In the genomic region with DNA sequence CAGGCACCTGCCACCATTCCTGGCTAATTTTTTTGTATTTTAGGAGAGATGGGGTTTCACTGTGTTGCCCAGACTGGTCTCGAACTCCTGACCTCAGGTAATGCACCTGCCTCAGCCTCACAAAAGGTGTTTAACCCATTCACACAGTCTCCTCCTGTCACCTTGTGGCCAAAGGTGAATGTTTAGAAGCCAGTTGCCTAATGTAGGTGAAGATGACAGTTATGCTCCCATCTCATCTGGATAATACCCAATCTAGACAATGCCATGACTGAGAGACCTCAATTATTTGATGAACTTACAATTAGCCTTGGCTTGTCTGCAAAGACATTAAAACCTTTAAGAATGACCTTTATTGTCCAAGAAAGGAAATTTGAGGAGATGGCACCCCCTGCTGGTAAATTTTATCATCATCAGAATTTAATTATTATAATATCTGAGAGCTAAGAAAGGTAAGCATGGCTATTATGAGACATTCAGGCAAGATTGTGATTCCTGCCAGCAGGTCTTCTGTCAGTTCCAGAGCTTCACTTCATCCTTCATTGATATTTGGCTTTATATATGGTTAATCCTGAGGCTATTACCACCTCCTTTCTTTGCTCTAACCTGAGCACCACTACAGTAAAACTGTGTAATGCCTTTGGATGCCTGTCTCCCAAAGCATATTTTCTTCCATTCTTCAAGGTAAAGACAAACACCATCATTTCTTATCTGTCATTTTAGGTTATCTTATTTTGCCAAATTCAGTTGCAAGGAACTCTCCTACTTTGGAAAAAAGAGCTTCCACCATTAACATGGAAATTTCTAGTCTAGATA, we compare ENCODE assay signal across 8 cellular contexts.
DNase-seq lines count a peak whose midpoint lies in the region; ATAC-seq, FAIRE-seq and TF ChIP-seq lines count a peak whose summit lies in the region.

No MANE protein-coding gene starts in this region.

- H3K4me3 ChIP-seq in CD8-positive, alpha-beta T cell (ENCODE audit: low read depth, low read length), result no peak overlapping the region
- H3K4me3 ChIP-seq in HepG2 (replicated peaks in 1 of 3; ENCODE audit: insufficient read depth in 1 of 3, low read depth in 2 of 3, low read length in 3 of 3) (no peak overlapping the region), uterus (no peak overlapping the region)

- H3K27me3 ChIP-seq in CD8-positive, alpha-beta T cell (ENCODE audit: insufficient read depth, low read length), result no peaks in the 10 kb centered on the region
- no peaks in the 10 kb centered on the region for H3K27me3 ChIP-seq in HepG2 (ENCODE audit: control insufficient read depth in 1 of 2, insufficient read depth in 2 of 2, low read length in 2 of 2)
- H3K27me3 ChIP-seq in uterus, result peaks cover 0 to 4% of the 10 kb centered on the region in 2 donors

- H3K27me3 Mint-ChIP-seq in CD8-positive, alpha-beta T cell (ENCODE audit: low read depth), result peaks cover 23% of the 10 kb centered on the region
- peaks cover 25% of the 10 kb centered on the region for H3K27me3 Mint-ChIP-seq in MCF 10A (ENCODE audit: insufficient read depth, unreplicated experiment)

- H3K9me3 ChIP-seq in CD8-positive, alpha-beta T cell (ENCODE audit: low read length), result no peaks in the 10 kb centered on the region
- H3K9me3 ChIP-seq in HepG2 (ENCODE audit: low read length) (no peaks in the 10 kb centered on the region), uterus (no peaks in the 10 kb centered on the region)

- peak in 2 of 7 experiments; percentile 1 to 29 for DNase-seq in CD8-positive, alpha-beta T cell
- DNase-seq in GM13976 (ENCODE audit: low spot score), result peak; percentile 25
- peak; percentile 45 for DNase-seq in NCI-H2196 (lab: John Stamatoyannopoulos, UW; ENCODE audit: unreplicated experiment)
- peak; percentile 65 for DNase-seq in MCF 10A (ENCODE audit: unreplicated experiment)
- peak; percentile 73 for DNase-seq in HepG2 (ENCODE audit: low spot score)
- no peak for DNase-seq in uterus
- DNase-seq in NCI-H1048 (lab: John Stamatoyannopoulos, UW), result no peak

- H3K4me3 Mint-ChIP-seq in CD8-positive, alpha-beta T cell, result no peak overlapping the region
- no peak overlapping the region for H3K4me3 Mint-ChIP-seq in MCF 10A (ENCODE audit: unreplicated experiment)

- no peak overlapping the region for H3K27ac Mint-ChIP-seq in CD8-positive, alpha-beta T cell
- H3K27ac Mint-ChIP-seq in MCF 10A (ENCODE audit: low read depth, unreplicated experiment), result no peak overlapping the region

- CTCF ChIA-PET in CD8-positive, alpha-beta T cell (lab: Charles Lee), result interaction anchor here (0.7 to 3.8 kb wide), 22 partner anchors 9 to 1313 kb away, joined by 3 to 143 read pairs (median 4); no protein-coding TSS in a partner anchor
- CTCF ChIA-PET in MCF 10A (lab: Yijun Ruan, JAX), result interaction anchor here (0.6 to 10.1 kb wide), 60 partner anchors 8 to 1704 kb away, joined by 3 to 455 read pairs (median 4); a partner anchor contains a TSS
- CTCF ChIA-PET in HepG2 (lab: Yijun Ruan, JAX; ENCODE audit: low intra/inter-chr PET ratio, low total read pairs), result interaction anchor here (1.0 to 7.7 kb wide), 6 partner anchors 245 to 505 kb away, joined by 3 to 272 read pairs (median 14); a partner anchor contains a TSS

- peak; percentile 62 for TF ChIP-seq CTCF in CD8-positive, alpha-beta T cell (IDR thresholded peaks at IDR 0.05)
- TF ChIP-seq CTCF in GM13976 (IDR thresholded peaks at IDR 0.05; ENCODE audit: borderline replicate concordance, control extremely low read depth, extremely low read depth, insufficient read depth, missing control alignments) (peak; percentile 14), MCF 10A (IDR thresholded peaks at IDR 0.05; ENCODE audit: unreplicated experiment) (peak; percentile 85), HepG2 (CRISPR knock-in tag; IDR thresholded peaks at IDR 0.05) (peak; percentile 97), uterus (IDR thresholded peaks at IDR 0.05) (peak; percentile 27 to 74 (median 69))

- in situ Hi-C loops in GM13976 (cut with MboI; ENCODE audit: low sequenced_read_pairs, unreplicated experiment) (loop anchor here (10.0 kb wide), 1 partner anchor 290 kb away; no protein-coding TSS in a partner anchor), HepG2 (cut with HindIII; ENCODE audit: extremely low pct_ligation_motif_present, low pct_unique_long_range_greater_than_20kb) (no loop called here)

- BruUV-seq in MCF 10A (replicated peaks; lab: Mats Ljungman, UMichigan), result no TSS peak
- no TSS peak for BruUV-seq in HepG2 (replicated peaks; lab: Mats Ljungman, UMichigan)

- H3K79me2 ChIP-seq in HepG2 (ENCODE audit: insufficient read depth, low read length), result no peaks in the 10 kb centered on the region

- no peak overlapping the region for H2AFZ ChIP-seq in HepG2 (ENCODE audit: low read length)

- no peak overlapping the region for H3K9ac ChIP-seq in HepG2 (ENCODE audit: insufficient read depth, low read depth, low read length)

- intact Hi-C loops in CD8-positive, alpha-beta T cell (cut with DNase I, micrococcal nuclease), result loop anchor here (1.0 to 2.0 kb wide), 4 partner anchors 291 to 1314 kb away; no protein-coding TSS in a partner anchor
- intact Hi-C loops in MCF 10A (cut with micrococcal nuclease) (loop anchor here (1.0 to 5.0 kb wide), 7 partner anchors 62 to 609 kb away; a partner anchor contains a TSS), HepG2 (cut with micrococcal nuclease; ENCODE audit: unreplicated experiment) (loop anchor here (1.0 kb wide), 4 partner anchors 245 to 314 kb away; a partner anchor contains a TSS), uterus (cut with DNase I; ENCODE audit: low total_unique reads) (loop anchor here (5.0 kb wide), 1 partner anchor 292 kb away; no protein-coding TSS in a partner anchor)

- no peak for ATAC-seq in CD8-positive, alpha-beta T cell
- ATAC-seq in HepG2 (peak; percentile 85), HG02571 (IDR thresholded peaks at IDR 0.05; ENCODE audit: unreplicated experiment) (no peak)

- no peak overlapping the region for H3K27ac ChIP-seq in CD8-positive, alpha-beta T cell (ENCODE audit: low read depth, low read length)
- H3K27ac ChIP-seq in HepG2 (ENCODE audit: extremely low read length, insufficient read depth, low read length) (no peak overlapping the region), uterus (no peak overlapping the region)

- TF ChIP-seq POLR2A in HepG2 (IDR thresholded peaks at IDR 0.05; ENCODE audit: insufficient read depth in 1 of 2, low read depth in 2 of 2, low read length in 2 of 2), result no peak
- TF ChIP-seq POLR2A in uterus (IDR thresholded peaks at IDR 0.05), result no peak

- TF ChIP-seq EP300 in HepG2 (IDR thresholded peaks at IDR 0.05; ENCODE audit: low read depth in 2 of 2, low read length in 2 of 2), result no peak
- TF ChIP-seq EP300 in HepG2 (CRISPR knock-in tag; IDR thresholded peaks at IDR 0.05; ENCODE audit: borderline replicate concordance), result no peak

- H3K36me3 Mint-ChIP-seq in CD8-positive, alpha-beta T cell, result no peaks in the 10 kb centered on the region
- no peaks in the 10 kb centered on the region for H3K36me3 Mint-ChIP-seq in MCF 10A (ENCODE audit: insufficient read depth, unreplicated experiment)

- H3K4me2 ChIP-seq in HepG2 (ENCODE audit: low read depth, low read length), result no peak overlapping the region

- H3K36me3 ChIP-seq in CD8-positive, alpha-beta T cell (ENCODE audit: insufficient read depth, low read length), result no peaks in the 10 kb centered on the region
- H3K36me3 ChIP-seq in HepG2 (replicated peaks in 1 of 2; ENCODE audit: control insufficient read depth in 1 of 2, insufficient read depth in 2 of 2, low read length in 2 of 2) (no peaks in the 10 kb centered on the region), uterus (no peaks in the 10 kb centered on the region)

- H3K9me3 Mint-ChIP-seq in CD8-positive, alpha-beta T cell, result no peaks in the 10 kb centered on the region
- H3K9me3 Mint-ChIP-seq in MCF 10A (ENCODE audit: unreplicated experiment), result no peaks in the 10 kb centered on the region

- FAIRE-seq in HepG2 (lab: Jason Lieb, UNC), result peak; percentile 57

- POLR2A ChIA-PET in CD8-positive, alpha-beta T cell (lab: Charles Lee), result interaction anchor here (1.0 kb wide), 1 partner anchor 291 kb away, joined by 5 read pairs; no protein-coding TSS in a partner anchor
- POLR2A ChIA-PET in MCF 10A (lab: Yijun Ruan, JAX), result interaction anchor here (1.0 to 3.7 kb wide), 4 partner anchors 142 to 314 kb away, joined by 3 to 33 read pairs (median 7); a partner anchor contains a TSS
- POLR2A ChIA-PET in HepG2 (lab: Yijun Ruan, JAX), result interaction anchor here (0.7 to 3.0 kb wide), 4 partner anchors 138 to 314 kb away, joined by 3 to 13 read pairs (median 5); no protein-coding TSS in a partner anchor

- 0% methylated on average over 1 of the region's 1 CpG for WGBS in HepG2 (ENCODE audit: low lambda C conversion rate)

- no peaks in the 10 kb centered on the region for H3K4me1 ChIP-seq in CD8-positive, alpha-beta T cell (ENCODE audit: insufficient read depth, low read length)
- H3K4me1 ChIP-seq in HepG2 (ENCODE audit: insufficient read depth, low read length) (no peaks in the 10 kb centered on the region), uterus (no peaks in the 10 kb centered on the region)

- H3K4me1 Mint-ChIP-seq in CD8-positive, alpha-beta T cell (ENCODE audit: low read depth), result no peaks in the 10 kb centered on the region
- no peaks in the 10 kb centered on the region for H3K4me1 Mint-ChIP-seq in MCF 10A (ENCODE audit: insufficient read depth, unreplicated experiment)

- H4K20me1 ChIP-seq in HepG2 (ENCODE audit: insufficient read depth, low read length), result no peaks in the 10 kb centered on the region

- peak; percentile 92 for TF ChIP-seq RAD21 in HepG2 (CRISPR knock-in tag; IDR thresholded peaks at IDR 0.05)

TF ChIP-seq in HepG2, 621 proteins besides CTCF, POLR2A, EP300 and RAD21 (continues in another document):
- 0 out of 2 replicates have a peak, but pooled peaks have one; percentile 17 for TF ChIP-seq MIER2 (CRISPR knock-in tag; IDR thresholded peaks at IDR 0.05)

Comparison
In these comparisons a context has a peak if more than half of its experiments do, and no peak if none do; other contexts are left out.
1. DNase-seq: peak in GM13976 (single experiment), NCI-H2196 (single experiment), MCF 10A (single experiment) and HepG2 (single experiment); none in uterus (0 of 2) and NCI-H1048 (single experiment).
2. CTCF ChIP-seq: peak in every context shown above with its lines; median percentile 97 in HepG2; 85 in MCF 10A; 69 in uterus; 62 in CD8-positive, alpha-beta T cell; 14 in GM13976.